ENCODE assay signal across 1 cellular context in the genomic region with DNA sequence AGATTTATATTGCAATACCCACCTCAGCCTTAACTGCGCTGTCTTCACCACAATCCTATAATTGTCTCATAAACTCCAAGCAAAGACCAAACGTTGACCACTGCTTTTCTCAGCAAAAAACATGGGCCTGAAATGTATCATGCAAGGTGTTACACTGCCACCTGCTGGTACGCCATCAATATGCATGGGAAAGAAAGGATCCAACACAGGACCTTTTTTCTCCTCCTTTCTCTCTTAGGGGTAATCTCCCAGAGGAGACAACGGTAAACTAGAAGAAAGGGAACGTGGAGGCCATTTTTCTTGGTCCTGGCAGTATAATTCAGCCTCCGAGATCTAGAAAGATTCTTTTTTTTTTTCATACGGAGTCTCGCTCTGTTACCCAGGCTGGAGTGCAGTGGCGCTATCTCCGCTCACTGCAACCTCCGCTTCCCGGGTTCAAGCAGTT.
TF ChIP-seq lines count a peak whose summit lies in the region.

No MANE protein-coding gene starts in this region.

TF ChIP-seq in neural cell, 6 proteins besides CTCF, POLR2A, EP300 and RAD21 (continued from another document):
- TF ChIP-seq REST (IDR thresholded peaks at IDR 0.05; ENCODE audit: borderline replicate concordance) (no peak), TAF1 (IDR thresholded peaks at IDR 0.05; ENCODE audit: low read depth) (no peak), EZH2 (IDR thresholded peaks at IDR 0.05; ENCODE audit: borderline replicate concordance, insufficient read depth, low read length, poor library complexity, severe bottlenecking) (no peak), SMC3 (conservative IDR thresholded peaks at IDR 0.05; ENCODE audit: poor library complexity) (peak; percentile 96), POLR2AphosphoS5 (IDR thresholded peaks at IDR 0.05) (no peak)
